14 cellular contexts compared by ENCODE assay signal in genomic region chr10:129959544-129960492, GRCh38. TPM values are rescaled to one million over a fixed set of nuclear protein-coding genes. Genes with fewer than 3 reads are reported as not detected.
A peak's percentile ranks its signal among the peaks of the same experiment; 100 is the strongest.
DNase-seq lines count a peak whose midpoint lies in the region; ATAC-seq, FAIRE-seq and TF ChIP-seq lines count a peak whose summit lies in the region.
"Had no signal": no experiment of that assay in that cellular context is flagged by ENCODE, and none has a peak within 500 bp of the region (broad histone marks: within the 10 kb centered on the region; RNA-seq: fewer than 3 reads in every experiment).

No MANE protein-coding gene starts in this region.

- H3K9me3 ChIP-seq in thyroid gland (no peaks in the 10 kb centered on the region), pancreas (no peaks in the 10 kb centered on the region)

- peaks cover 41% of the 10 kb centered on the region for H3K27me3 ChIP-seq in thyroid gland
- peaks cover 100% of the 10 kb centered on the region for H3K27me3 ChIP-seq in foreskin keratinocyte
- peaks cover 18 to 89% (median 40%) of the 10 kb centered on the region in 4 donors for H3K27me3 ChIP-seq in pancreas

- H3K27ac ChIP-seq in thyroid gland (peak overlapping the region; percentile 50 to 79 (median 79)), foreskin keratinocyte (no peak overlapping the region), pancreas (no peak overlapping the region)

- H3K27ac Mint-ChIP-seq in activated T-cell treated with anti-CD3 and anti-CD28 coated beads, Interleukin-2, amount 50 U/mL, for 72 hours: peak overlapping the region; percentile 85
- H3K27ac Mint-ChIP-seq in naive B cell: peak overlapping the region in 3 of 6 donors; percentile 36 to 86 (median 80)
- H3K27ac Mint-ChIP-seq in CD14-positive monocyte: no peak overlapping the region

- peaks cover 0 to 23% of the 10 kb centered on the region in 2 donors for H3K4me1 ChIP-seq in thyroid gland
- no peaks in the 10 kb centered on the region for H3K4me1 ChIP-seq in foreskin keratinocyte
- H3K4me1 ChIP-seq in pancreas: peaks cover 0 to 7% (median 0%) of the 10 kb centered on the region in 3 donors

- no peak for FAIRE-seq in pancreas (lab: Jason Lieb, UNC)
- FAIRE-seq: endometrium, TTC549 had no signal

- H3K4me1 Mint-ChIP-seq in activated T-cell treated with anti-CD3 and anti-CD28 coated beads, Interleukin-2, amount 50 U/mL, for 72 hours (ENCODE audit: low read depth): peaks cover 20% of the 10 kb centered on the region
- H3K4me1 Mint-ChIP-seq in naive B cell: peaks cover 11 to 27% (median 22%) of the 10 kb centered on the region in 3 donors
- peaks cover 21% of the 10 kb centered on the region for H3K4me1 Mint-ChIP-seq in CD14-positive monocyte

- no peak for TF ChIP-seq POLR2A in thyroid gland (IDR thresholded peaks at IDR 0.05)

- ATAC-seq in activated T-cell treated with anti-CD3 and anti-CD28 coated beads, Interleukin-2, amount 50 U/mL, for 72 hours (replicated peaks in 1 of 2): no peak
- ATAC-seq in naive B cell (ENCODE audit: low read depth in 2 of 2) (no peak), foreskin keratinocyte (no peak), pancreas (no peak)

- no peak for TF ChIP-seq CTCF in thyroid gland (IDR thresholded peaks at IDR 0.05)
- TF ChIP-seq CTCF in foreskin keratinocyte (conservative IDR thresholded peaks at IDR 0.05): no peak
- TF ChIP-seq CTCF in pancreas (IDR thresholded peaks at IDR 0.05): no peak
- no peak for TF ChIP-seq CTCF in CD14-positive monocyte (IDR thresholded peaks at IDR 0.05)

- 8 to 13% methylated on average over 38 to 45 of the region's 84 CpGs for WGBS in thyroid gland, 2 donors
- 10 to 14% methylated on average over 48 to 84 of the region's 84 CpGs for WGBS in pancreas, 2 donors

- DNase-seq in activated T-cell treated with anti-CD3 and anti-CD28 coated beads, Interleukin-2, amount 50 U/mL, for 72 hours: no peak
- no peak for DNase-seq in activated T-cell treated with anti-CD3 and anti-CD28 coated beads, Interleukin-2, amount 50 U/mL, for 1 hour
- peak; percentile 53 for DNase-seq in dermis blood vessel endothelial cell
- no peak for DNase-seq in naive B cell
- DNase-seq in thyroid gland: no peak
- DNase-seq in foreskin keratinocyte: no peak
- no peak for DNase-seq in pancreas
- DNase-seq in CD14-positive monocyte (ENCODE audit: low spot score): no peak
- DNase-seq: activated naive CD4-positive, alpha-beta T cell treated with anti-CD3 and anti-CD28 coated beads, Interleukin-2, amount 50 U/mL, for 16 hours; NK-92 treated with Interleukin-12 subunit alpha and Interleukin-12 subunit beta, amount 100 ng/mL, for 24 hours; stimulated activated CD4-positive, alpha-beta T cell treated with anti-CD3 and anti-CD28 coated beads, Interleukin-4, amount 100 ng/mL, for 4 hours had no signal

- peaks cover 2 to 3% of the 10 kb centered on the region in 2 donors for H3K36me3 Mint-ChIP-seq in activated T-cell treated with anti-CD3 and anti-CD28 coated beads, Interleukin-2, amount 50 U/mL, for 72 hours (ENCODE audit: insufficient read depth in 2 of 2)
- H3K36me3 Mint-ChIP-seq in naive B cell (peaks cover 0 to 5% of the 10 kb centered on the region in 2 donors), CD14-positive monocyte (peaks cover 0 to 6% of the 10 kb centered on the region in 2 donors)

- H3K9me3 Mint-ChIP-seq in activated T-cell treated with anti-CD3 and anti-CD28 coated beads, Interleukin-2, amount 50 U/mL, for 72 hours: no peaks in the 10 kb centered on the region
- H3K9me3 Mint-ChIP-seq in naive B cell (peaks cover 0 to 41% (median 12%) of the 10 kb centered on the region in 7 donors), CD14-positive monocyte (peaks cover 0 to 38% (median 4%) of the 10 kb centered on the region in 7 donors)

- intact Hi-C loops in thyroid gland (cut with DNase I) (no loop called here), pancreas (cut with DNase I) (no loop called here), CD14-positive monocyte (cut with micrococcal nuclease) (no loop called here)

- H3K4me3 ChIP-seq in thyroid gland (replicated peaks in 1 of 3) (peak overlapping the region in 1 of 3 donors; percentile 29), pancreas (peak overlapping the region in 1 of 4 donors; percentile 19)
- H3K4me3 ChIP-seq: lung had no signal

- H3K36me3 ChIP-seq in thyroid gland: no peaks in the 10 kb centered on the region
- no peaks in the 10 kb centered on the region for H3K36me3 ChIP-seq in pancreas

- H3K27me3 Mint-ChIP-seq in activated T-cell treated with anti-CD3 and anti-CD28 coated beads, Interleukin-2, amount 50 U/mL, for 72 hours (ENCODE audit: low read depth): peaks cover 69% of the 10 kb centered on the region
- peaks cover 61 to 78% (median 71%) of the 10 kb centered on the region in 3 donors for H3K27me3 Mint-ChIP-seq in naive B cell
- H3K27me3 Mint-ChIP-seq in CD14-positive monocyte (ENCODE audit: low read depth in 3 of 3): peaks cover 75 to 93% (median 81%) of the 10 kb centered on the region in 3 donors

- H3K4me3 Mint-ChIP-seq in activated T-cell treated with anti-CD3 and anti-CD28 coated beads, Interleukin-2, amount 50 U/mL, for 72 hours: peak overlapping the region; percentile 54 to 78
- H3K4me3 Mint-ChIP-seq in naive B cell: peak overlapping the region in 6 of 8 donors; percentile 25 to 79 (median 33)
- peak overlapping the region in 1 of 2 donors; percentile 78 for H3K4me3 Mint-ChIP-seq in CD14-positive monocyte

RNA-seq across cellular contexts. Expression of gene EBF3, which starts 4.3 kb away (rescaled TPM):
- total RNA-seq in activated T-cell treated with anti-CD3 and anti-CD28 coated beads, Interleukin-2, amount 50 U/mL, for 72 hours: not detected
- total RNA-seq in dermis blood vessel endothelial cell (6.5 and 22.5 TPM in 2 replicates), thyroid gland (10 to 100 TPM in 1 of 4 donors, 1 to 10 TPM in 3; 6.8 to 12.5 (median 8.8) TPM), foreskin keratinocyte (0.03 and 0.04 TPM in 2 replicates), pancreas (1 to 10 TPM in 2 of 6 donors, under 1 TPM in 4; 0.47 to 1.4 (median 0.82) TPM)
- polyA plus RNA-seq in naive B cell (ENCODE audit: low read depth in 6 of 6) (not detected), foreskin keratinocyte (0.02 TPM in 1 of 2 replicates, not detected in the other), pancreas (1 to 10 TPM; 1.4 to 1.5 TPM), CD14-positive monocyte (not detected)

Comparison
In these comparisons a context has a peak if more than half of its experiments do, and no peak if none do; other contexts are left out.
1. H3K27ac ChIP-seq: peak in thyroid gland (3 of 3); none in foreskin keratinocyte (single experiment) and pancreas (0 of 4).